In the genomic region with DNA sequence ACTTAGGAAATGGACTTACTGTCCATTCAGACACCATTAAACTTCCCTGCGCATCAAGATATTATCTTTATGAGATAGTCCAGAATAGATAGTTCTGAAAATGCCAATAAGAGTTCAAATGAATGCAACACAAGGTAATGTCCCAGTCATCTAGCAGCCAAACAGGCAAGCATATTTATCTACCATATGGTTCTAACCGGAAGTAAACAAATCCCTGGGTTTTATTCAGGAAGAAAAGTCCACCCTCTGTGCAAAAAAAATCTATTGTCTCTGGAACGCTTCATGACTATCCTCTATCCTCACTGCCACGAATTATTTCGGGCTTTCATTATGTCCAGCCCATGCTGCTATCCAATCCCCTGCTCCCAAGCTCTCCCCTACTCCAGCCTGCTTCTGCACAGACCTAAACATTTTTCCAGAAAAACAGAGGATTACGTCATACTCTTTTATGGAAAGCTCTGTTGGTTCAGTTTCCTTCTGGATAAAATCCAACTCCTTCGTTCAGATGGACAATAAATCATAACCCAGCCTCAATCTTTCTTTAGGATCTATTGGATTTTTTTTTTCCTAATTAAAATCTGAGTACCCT, we compare ENCODE assay signal across 14 cellular contexts. TPM values are rescaled to one million over a fixed set of nuclear protein-coding genes. Genes with fewer than 3 reads are reported as not detected.
A peak's percentile ranks its signal among the peaks of the same experiment; 100 is the strongest.
DNase-seq lines count a peak whose midpoint lies in the region; ATAC-seq and TF ChIP-seq lines count a peak whose summit lies in the region.
"Had no signal": no experiment of that assay in that cellular context is flagged by ENCODE, and none has a peak within 500 bp of the region (broad histone marks: within the 10 kb centered on the region; RNA-seq: fewer than 3 reads in every experiment).

No MANE protein-coding gene starts in this region.

- H3K9me3 ChIP-seq in mucosa of descending colon = no peaks in the 10 kb centered on the region

- no peaks in the 10 kb centered on the region; the same call in 1 of the 2 replicates for H3K27me3 ChIP-seq in BJ (ENCODE audit: control insufficient read depth, insufficient read depth, low read length)
- H3K27me3 ChIP-seq: cardiac muscle cell had no signal

- no peak overlapping the region for H3K27ac ChIP-seq in coronary artery
- H3K27ac ChIP-seq: cardiac muscle cell, KMS-11 had no signal

- H3K4me1 ChIP-seq in mucosa of descending colon (ENCODE audit: low read depth) = no peaks in the 10 kb centered on the region

- ATAC-seq in mucosa of descending colon = peak; percentile 68
- no peak for ATAC-seq in GM19324 (IDR thresholded peaks at IDR 0.05; ENCODE audit: low FRiP score, unreplicated experiment)
- no peak for ATAC-seq in GM19395 (IDR thresholded peaks at IDR 0.05; ENCODE audit: unreplicated experiment)
- ATAC-seq in GM19023 (IDR thresholded peaks at IDR 0.05; ENCODE audit: unreplicated experiment) = no peak
- ATAC-seq: CD8-positive, alpha-beta T cell had no signal

- intact Hi-C loops in mucosa of descending colon (cut with DNase I, micrococcal nuclease) = no loop called here

- TF ChIP-seq CTCF in BJ (IDR thresholded peaks at IDR 0.05; ENCODE audit: insufficient read depth, low read depth, low read length) (no peak), coronary artery (IDR thresholded peaks at IDR 0.05) (no peak), mucosa of descending colon (IDR thresholded peaks at IDR 0.05) (no peak)

- POLR2A ChIA-PET in BJ (lab: Charles Lee) = no interaction called here

- H3K36me3 ChIP-seq in BJ (ENCODE audit: control insufficient read depth, insufficient read depth, low read length) (no peaks in the 10 kb centered on the region), mucosa of descending colon (ENCODE audit: low read depth) (no peaks in the 10 kb centered on the region)
- H3K36me3 ChIP-seq: cardiac muscle cell had no signal

- CTCF ChIA-PET in BJ (lab: Yijun Ruan, JAX) = interaction anchor here (0.6 to 1.5 kb wide), 3 partner anchors 12 to 29 kb away, joined by 3 to 9 read pairs (median 3); a partner anchor contains a TSS

- DNase-seq in BJ (ENCODE audit: low read depth) = peak; percentile 16
- DNase-seq in LHCN-M2 (ENCODE audit: low read depth) = peak; percentile 27
- no peak for DNase-seq in coronary artery (ENCODE audit: low spot score)
- DNase-seq in mucosa of descending colon = no peak
- DNase-seq in AG08396 (ENCODE audit: low spot score) = no peak
- DNase-seq: CD8-positive, alpha-beta T cell; NCI-H1930; OCI-M1; T-helper 9 cell had no signal

- H3K4me3 ChIP-seq in BJ (ENCODE audit: low read depth, low read length) (no peak overlapping the region), coronary artery (peak overlapping the region; percentile 13), mucosa of descending colon (no peak overlapping the region)
- H3K4me3 ChIP-seq: cardiac muscle cell had no signal

RNA-seq across cellular contexts. Expression of a gene that starts 11.4 kb away (rescaled TPM):
- polyA plus RNA-seq in BJ (2011; rRNA removed) = 0.48 and 1.2 TPM in 2 replicates
- 0.67 and 1.4 TPM in 2 replicates for polyA minus RNA-seq in BJ (2011; rRNA and poly(A)+ RNA removed)
- total RNA-seq in LHCN-M2 (2014; rRNA removed) (0.32 and 1.6 TPM in 2 replicates), mucosa of descending colon (1 to 10 TPM in 2 of 3 donors, under 1 TPM in 1; 0.67 to 5.5 (median 2.9) TPM)
- polyA plus RNA-seq in LHCN-M2 (2012) = 0.15 TPM

RNA-seq across cellular contexts. Expression of a gene that starts 11.5 kb away (rescaled TPM):
- polyA plus RNA-seq in BJ (2011; rRNA removed) = 7.7 and 9.8 TPM in 2 replicates
- 9.4 and 15.5 TPM in 2 replicates for polyA minus RNA-seq in BJ (2011; rRNA and poly(A)+ RNA removed)
- 6.5 and 9.2 TPM in 2 replicates for total RNA-seq in LHCN-M2 (2014; rRNA removed)
- 5.1 TPM for polyA plus RNA-seq in LHCN-M2 (2012)
- total RNA-seq in mucosa of descending colon = 10 to 100 TPM; 13.4 to 24.8 (median 22.7) TPM

RNA-seq across cellular contexts. Expression of a gene that starts 26.6 kb away (rescaled TPM):
- polyA plus RNA-seq in BJ (2011; rRNA removed) = 47.3 and 84.6 TPM in 2 replicates
- 42.1 and 64.6 TPM in 2 replicates for polyA minus RNA-seq in BJ (2011; rRNA and poly(A)+ RNA removed)
- 147 and 151 TPM in 2 replicates for total RNA-seq in LHCN-M2 (2014; rRNA removed)
- 76.0 TPM for polyA plus RNA-seq in LHCN-M2 (2012)
- total RNA-seq in mucosa of descending colon = 10 to 100 TPM; 43.1 to 72.9 (median 57.8) TPM

RNA-seq across cellular contexts. Expression of a gene that starts 46.7 kb away (rescaled TPM):
- polyA plus RNA-seq in BJ (2011; rRNA removed) = 298 and 418 TPM in 2 replicates
- polyA minus RNA-seq in BJ (2011; rRNA and poly(A)+ RNA removed) = 191 and 286 TPM in 2 replicates
- 255 and 329 TPM in 2 replicates for total RNA-seq in LHCN-M2 (2014; rRNA removed)
- polyA plus RNA-seq in LHCN-M2 (2012) = 86.5 TPM
- total RNA-seq in mucosa of descending colon = 100 to 1,000 TPM; 337 to 845 (median 513) TPM

RNA-seq across cellular contexts. Expression of a gene that starts 54.0 kb away (rescaled TPM):
- polyA plus RNA-seq in BJ (2011; rRNA removed) = 3.0 and 3.7 TPM in 2 replicates
- polyA minus RNA-seq in BJ (2011; rRNA and poly(A)+ RNA removed) = 3.9 and 4.6 TPM in 2 replicates
- total RNA-seq in LHCN-M2 (2014; rRNA removed) (8.8 and 11.0 TPM in 2 replicates), mucosa of descending colon (1 to 10 TPM; 6.5 to 7.7 (median 6.9) TPM)
- 2.3 TPM for polyA plus RNA-seq in LHCN-M2 (2012)

Comparison
In these comparisons a context has a peak if more than half of its experiments do, and no peak if none do; other contexts are left out.
1. DNase-seq: peak in BJ (single experiment) and LHCN-M2 (single experiment); none in coronary artery (single experiment), mucosa of descending colon (0 of 3) and AG08396 (single experiment).